Comparison of ENCODE assay signal across 8 cellular contexts in the genomic region with DNA sequence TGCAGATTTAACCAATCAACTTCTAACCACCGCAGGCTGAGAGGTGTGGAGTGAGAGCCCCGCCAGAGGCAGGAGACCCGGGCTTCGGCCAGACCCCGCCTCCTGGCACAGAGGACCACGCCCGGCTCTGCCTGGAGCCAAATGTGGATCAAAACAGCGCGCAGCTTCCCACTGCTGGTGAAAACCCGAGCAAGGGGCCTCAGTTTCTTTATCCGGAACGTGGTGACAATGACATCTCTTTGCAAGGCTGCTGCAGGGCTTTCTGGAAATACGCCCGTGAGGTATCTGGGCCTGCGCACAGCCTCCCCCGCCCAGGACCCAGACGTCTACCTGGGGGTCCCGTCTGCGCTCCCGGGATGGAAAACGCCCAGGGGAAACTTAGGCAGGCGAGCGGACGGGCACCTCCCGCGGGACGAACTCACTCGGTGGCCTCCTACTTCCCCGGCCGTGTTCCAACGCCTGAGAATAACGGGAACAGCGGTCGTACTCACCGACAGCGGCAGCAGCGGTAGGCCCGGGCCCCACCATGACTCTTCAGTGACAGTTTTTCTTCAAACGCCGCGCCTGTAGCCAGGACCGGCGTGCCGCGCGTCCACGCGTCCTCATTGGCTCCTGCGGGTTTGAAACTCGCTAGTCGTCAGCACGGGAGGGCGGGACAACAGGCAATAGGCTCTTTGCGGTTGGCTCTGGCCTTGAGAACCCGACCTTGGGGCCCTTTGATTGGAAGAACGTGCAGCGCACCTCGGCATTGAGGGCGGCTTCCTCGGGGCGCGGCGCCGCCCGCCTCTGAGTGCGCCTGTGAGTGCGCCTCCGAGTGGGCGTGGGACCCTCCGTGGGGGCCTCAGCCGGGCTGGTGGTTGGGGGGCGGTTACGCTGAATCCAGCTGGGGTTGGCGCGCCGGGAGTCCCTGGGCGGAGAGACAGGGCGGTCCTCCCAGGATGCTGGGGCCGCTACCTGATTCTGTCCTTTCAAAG. TPM values are rescaled to one million over a fixed set of nuclear protein-coding genes. Genes with fewer than 3 reads are reported as not detected.
A peak's percentile ranks its signal among the peaks of the same experiment; 100 is the strongest.
DNase-seq lines count a peak whose midpoint lies in the region; ATAC-seq and TF ChIP-seq lines count a peak whose summit lies in the region.

A gene with protein sequence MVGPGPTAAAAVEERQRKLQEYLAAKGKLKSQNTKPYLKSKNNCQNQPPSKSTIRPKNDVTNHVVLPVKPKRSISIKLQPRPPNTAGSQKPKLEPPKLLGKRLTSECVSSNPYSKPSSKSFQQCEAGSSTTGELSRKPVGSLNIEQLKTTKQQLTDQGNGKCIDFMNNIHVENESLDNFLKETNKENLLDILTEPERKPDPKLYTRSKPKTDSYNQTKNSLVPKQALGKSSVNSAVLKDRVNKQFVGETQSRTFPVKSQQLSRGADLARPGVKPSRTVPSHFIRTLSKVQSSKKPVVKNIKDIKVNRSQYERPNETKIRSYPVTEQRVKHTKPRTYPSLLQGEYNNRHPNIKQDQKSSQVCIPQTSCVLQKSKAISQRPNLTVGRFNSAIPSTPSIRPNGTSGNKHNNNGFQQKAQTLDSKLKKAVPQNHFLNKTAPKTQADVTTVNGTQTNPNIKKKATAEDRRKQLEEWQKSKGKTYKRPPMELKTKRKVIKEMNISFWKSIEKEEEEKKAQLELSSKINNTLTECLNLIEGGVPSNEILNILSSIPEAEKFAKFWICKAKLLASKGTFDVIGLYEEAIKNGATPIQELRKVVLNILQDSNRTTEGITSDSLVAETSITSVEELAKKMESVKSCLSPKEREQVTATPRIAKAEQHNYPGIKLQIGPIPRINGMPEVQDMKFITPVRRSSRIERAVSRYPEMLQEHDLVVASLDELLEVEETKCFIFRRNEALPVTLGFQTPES (minus strand): TSS at position 539 of the 974 bp plus-strand sequence. CDS start 11 bp downstream, at position 528.

- TF ChIP-seq CTCF in BJ (IDR thresholded peaks at IDR 0.05; ENCODE audit: insufficient read depth, low read depth, low read length) (no peak), coronary artery (IDR thresholded peaks at IDR 0.05) (no peak)

- H3K4me3 ChIP-seq in BJ (ENCODE audit: low read depth, low read length): peak within 1 kb of the TSS; percentile 62
- H3K4me3 ChIP-seq in coronary artery: peak within 1 kb of the TSS; percentile 92

- CTCF ChIA-PET in BJ (lab: Yijun Ruan, JAX): interaction anchor here (0.7 to 1.4 kb wide), 5 partner anchors 22 to 178 kb away, joined by 3 read pairs; no protein-coding TSS in a partner anchor

- DNase-seq in BJ (ENCODE audit: low read depth) (peak; percentile 88), NCI-H526 (lab: John Stamatoyannopoulos, UW) (peak; percentile 97 to 99), coronary artery (ENCODE audit: low spot score) (peak; percentile 95), kidney tubule cell (ENCODE audit: low spot score) (peak; percentile 98)
- DNase-seq in activated CD4-positive, alpha-beta T cell treated with anti-CD3 and anti-CD28 coated beads for 4 hours: peak; percentile 95
- DNase-seq in stimulated activated CD4-positive, alpha-beta T cell treated with anti-CD3 and anti-CD28 coated beads, Interleukin-1b, Interleukin-23, amount 100 ng/mL, for 24 hours (ENCODE audit: low read depth in 4 of 4, low spot score in 1 of 4): peak; percentile 76 to 95 (median 88)

- H3K27me3 ChIP-seq in BJ (ENCODE audit: control insufficient read depth, insufficient read depth, low read length): no peaks in the 10 kb centered on the region

- H3K36me3 ChIP-seq in BJ (ENCODE audit: control insufficient read depth, insufficient read depth, low read length): no peaks in the 10 kb centered on the region

- POLR2A ChIA-PET in BJ (lab: Charles Lee): no interaction called here

- peak; percentile 98 for ATAC-seq in GM19328 (IDR thresholded peaks at IDR 0.05; ENCODE audit: unreplicated experiment)
- ATAC-seq in HG03469 (IDR thresholded peaks at IDR 0.05; ENCODE audit: unreplicated experiment): peak; percentile 94

- peak within 1 kb of the TSS in 1 of 2 donors; percentile 45 for H3K27ac ChIP-seq in coronary artery

RNA-seq across cellular contexts. Expression of the gene that starts here (rescaled TPM):
- 3.3 and 6.4 TPM in 2 replicates for polyA plus RNA-seq in BJ (2011; rRNA removed)
- polyA minus RNA-seq in BJ (2011; rRNA and poly(A)+ RNA removed): 3.4 and 3.5 TPM in 2 replicates
